In genomic region chr16:70747703-70748631, GRCh38 we compare ENCODE assay signal across 1 cellular context.
TF ChIP-seq lines count a peak whose summit lies in the region.

No MANE protein-coding gene starts in this region.

TF ChIP-seq in IMR-90, 13 proteins besides CTCF, POLR2A, EP300 and RAD21 (continued from another document):
- TF ChIP-seq FOS (IDR thresholded peaks at IDR 0.05; ENCODE audit: low read depth, low read length) (no peak), CEBPB (IDR thresholded peaks at IDR 0.05; ENCODE audit: low read depth, low read length) (no peak), NFE2L2 (IDR thresholded peaks at IDR 0.05; ENCODE audit: low read depth, low read length) (no peak), RCOR1 (IDR thresholded peaks at IDR 0.05; ENCODE audit: insufficient replicate concordance, low read length) (no peak), SMC3 (IDR thresholded peaks at IDR 0.05; ENCODE audit: low read depth, low read length) (no peak), MXI1 (IDR thresholded peaks at IDR 0.05; ENCODE audit: borderline replicate concordance, low read depth, low read length) (no peak), RFX5 (IDR thresholded peaks at IDR 0.05; ENCODE audit: low read depth, low read length) (no peak), MAFK (IDR thresholded peaks at IDR 0.05; ENCODE audit: low read depth, low read length) (no peak), BHLHE40 (IDR thresholded peaks at IDR 0.05; ENCODE audit: low read depth, low read length) (no peak), ELK1 (IDR thresholded peaks at IDR 0.05; ENCODE audit: borderline replicate concordance, low read depth, low read length) (no peak)
TF ChIP-seq in IMR-90: peak in this region for 0.
